In genomic region chr10:34087095-34087418, GRCh38 we compare ENCODE assay signal across 18 cellular contexts.
DNase-seq lines count a peak whose midpoint lies in the region; ATAC-seq, FAIRE-seq and TF ChIP-seq lines count a peak whose summit lies in the region.
"Had no signal": no experiment of that assay in that cellular context is flagged by ENCODE, and none has a peak within 500 bp of the region (broad histone marks: within the 10 kb centered on the region; RNA-seq: fewer than 3 reads in every experiment).

No MANE protein-coding gene starts in this region.

- H3K9me3 ChIP-seq in K562 (replicated peaks; ENCODE audit: control insufficient read depth, insufficient read depth, low read depth, low read length): no peaks in the 10 kb centered on the region
- no peaks in the 10 kb centered on the region for H3K9me3 ChIP-seq in H1 (ENCODE audit: insufficient read depth in 2 of 2, low read depth in 1 of 2, low read length in 1 of 2)
- H3K9me3 ChIP-seq in testis: no peaks in the 10 kb centered on the region
- no peaks in the 10 kb centered on the region for H3K9me3 ChIP-seq in T-helper 17 cell (ENCODE audit: control insufficient read depth, low read length, poor library complexity, severe bottlenecking)

- H3K9ac ChIP-seq in K562 (ENCODE audit: insufficient read depth in 1 of 2, low read depth in 2 of 2, low read length in 2 of 2): no peak overlapping the region
- H3K9ac ChIP-seq in H1 (replicated peaks in 1 of 4; ENCODE audit: extremely low read depth in 1 of 4, low read depth in 3 of 4, low read length in 3 of 4): no peak overlapping the region

- no peaks in the 10 kb centered on the region for H3K9me1 ChIP-seq in K562 (ENCODE audit: control insufficient read depth, insufficient read depth, low read length)

- intact Hi-C loops in K562 (cut with micrococcal nuclease) (no loop called here), testis (cut with DNase I; ENCODE audit: low total_unique reads) (no loop called here)

- H3K36me3 ChIP-seq in K562 (ENCODE audit: control insufficient read depth, insufficient read depth, low read length) (no peaks in the 10 kb centered on the region), H1 (ENCODE audit: control insufficient read depth in 2 of 4, insufficient read depth in 4 of 4, low read length in 3 of 4) (no peaks in the 10 kb centered on the region), testis (ENCODE audit: low read depth, missing control alignments) (no peaks in the 10 kb centered on the region)

- peak overlapping the region; percentile 62 for H4K8ac ChIP-seq in H1 (ENCODE audit: extremely low read depth, insufficient read depth, low read length)

- TF ChIP-seq CTCF in K562 (IDR thresholded peaks at IDR 0.05 in 2 of 3, conservative IDR thresholded peaks at IDR 0.05 in 1 of 3; ENCODE audit: insufficient read depth in 2 of 3, low read depth in 1 of 3, low read length in 3 of 3) (no peak), H1 (IDR thresholded peaks at IDR 0.05; ENCODE audit: control extremely low read depth in 1 of 3, insufficient read depth in 1 of 3, low read depth in 1 of 3, low read length in 3 of 3) (no peak), nephron progenitor cell (IDR thresholded peaks at IDR 0.05) (no peak), testis (IDR thresholded peaks at IDR 0.05) (no peak), omental fat pad (IDR thresholded peaks at IDR 0.05) (no peak)

- TF ChIP-seq POLR2A in K562 (conservative IDR thresholded peaks at IDR 0.05) (no peak), H1 (IDR thresholded peaks at IDR 0.05; ENCODE audit: control extremely low read depth in 1 of 2, low read depth in 2 of 2, low read length in 2 of 2) (no peak), testis (IDR thresholded peaks at IDR 0.05) (no peak)

- H3K27ac ChIP-seq in K562 (ENCODE audit: extremely low read depth, low read depth, low read length): no peak overlapping the region
- H3K27ac ChIP-seq in H1 (ENCODE audit: low read depth, low read length): no peak overlapping the region
- no peak overlapping the region for H3K27ac ChIP-seq in testis

- no peak overlapping the region for H2BK5ac ChIP-seq in H1 (ENCODE audit: low read depth, low read length)

- peaks cover 37% of the 10 kb centered on the region for H3K9me3 Mint-ChIP-seq in nephron progenitor cell

- H3K56ac ChIP-seq in H1 (replicated peaks; ENCODE audit: insufficient read length, low read depth, low read length): no peak overlapping the region

- H3K4me1 ChIP-seq in K562 (replicated peaks in 1 of 2; ENCODE audit: control insufficient read depth in 2 of 2, insufficient read depth in 2 of 2, low read length in 2 of 2): peaks cover 0 to 3% of the 10 kb centered on the region in 2 experiments; a peak in 1 of 5 replicates
- no peaks in the 10 kb centered on the region for H3K4me1 ChIP-seq in H1 (replicated peaks in 1 of 4; ENCODE audit: control insufficient read depth in 3 of 4, insufficient read depth in 4 of 4, low read length in 3 of 4)
- no peaks in the 10 kb centered on the region for H3K4me1 ChIP-seq in testis

- no peak overlapping the region for H3K14ac ChIP-seq in H1 (ENCODE audit: insufficient read length)

- no TSS peak for BruUV-seq in K562 (replicated peaks; lab: Mats Ljungman, UMichigan)

- H2BK120ac ChIP-seq in H1 (replicated peaks; ENCODE audit: low read depth, low read length): no peak overlapping the region

- TF ChIP-seq RAD21 in K562 (CRISPR knock-in tag; conservative IDR thresholded peaks at IDR 0.05 in 1 of 2, IDR thresholded peaks at IDR 0.05 in 1 of 2) (no peak), H1 (IDR thresholded peaks at IDR 0.05 in 1 of 2, conservative IDR thresholded peaks at IDR 0.05 in 1 of 2; ENCODE audit: low read depth in 2 of 2, low read length in 2 of 2) (no peak)

- H4K91ac ChIP-seq in H1 (replicated peaks; ENCODE audit: insufficient read length, low read length): no peak overlapping the region

- peak overlapping the region; percentile 71 for H3K27ac Mint-ChIP-seq in nephron progenitor cell
- no peak overlapping the region for H3K27ac Mint-ChIP-seq in T-helper 17 cell
- H3K27ac Mint-ChIP-seq: CD4-positive, alpha-beta memory T cell; H9 had no signal

- no peak overlapping the region for H3K4me3 ChIP-seq in K562
- H3K4me3 ChIP-seq in H1 (ENCODE audit: extremely low read depth in 1 of 4, insufficient read depth in 2 of 4, low read depth in 3 of 4, low read length in 4 of 4): no peak overlapping the region
- peak overlapping the region; percentile 7 to 24 for H3K4me3 ChIP-seq in testis

- H4K20me1 ChIP-seq in K562 (replicated peaks; ENCODE audit: control insufficient read depth, insufficient read depth, low read length) (no peaks in the 10 kb centered on the region), H1 (replicated peaks in 1 of 2; ENCODE audit: control insufficient read depth in 1 of 2, insufficient read depth in 2 of 2, low read length in 2 of 2) (no peaks in the 10 kb centered on the region)

- DNase-seq in K562 (ENCODE audit: extremely low read depth in 1 of 4, low spot score in 3 of 4) (no peak), H1 (ENCODE audit: low read depth in 1 of 2, low spot score in 2 of 2) (no peak), nephron progenitor cell (no peak), testis (no peak), nucleus accumbens (lab: John Stamatoyannopoulos, UW) (no peak), T-helper 17 cell (no peak), omental fat pad (ENCODE audit: low spot score) (no peak)
- DNase-seq: C1 segment of cervical spinal cord; Calu3; CD4-positive, alpha-beta memory T cell; COR-L47; DMS53; DMS79 treated with DMSO at 0.1 percent for 48 hours; GF-D8 had no signal

- H3K79me2 ChIP-seq in K562 (ENCODE audit: control insufficient read depth, insufficient read depth, low read length): no peaks in the 10 kb centered on the region
- no peaks in the 10 kb centered on the region for H3K79me2 ChIP-seq in H1 (ENCODE audit: control insufficient read depth in 1 of 2, insufficient read depth in 2 of 2, low read length in 2 of 2)

- H4K5ac ChIP-seq in H1 (ENCODE audit: insufficient read length, low read depth, low read length): no peak overlapping the region

- H3K36me3 Mint-ChIP-seq in nephron progenitor cell (ENCODE audit: low read depth): peaks cover 6% of the 10 kb centered on the region
- peaks cover 4% of the 10 kb centered on the region for H3K36me3 Mint-ChIP-seq in T-helper 17 cell (ENCODE audit: low read depth)
- H3K36me3 Mint-ChIP-seq: CD4-positive, alpha-beta memory T cell had no signal

- no peak overlapping the region for H3K4ac ChIP-seq in H1 (replicated peaks; ENCODE audit: insufficient read length, low read depth, low read length)

- H3K27me3 Mint-ChIP-seq in nephron progenitor cell (ENCODE audit: low read depth, poor library complexity) (peaks cover 14% of the 10 kb centered on the region), T-helper 17 cell (no peaks in the 10 kb centered on the region)

- TF ChIP-seq EP300 in K562 (IDR thresholded peaks at IDR 0.05; ENCODE audit: low read length) (no peak), H1 (IDR thresholded peaks at IDR 0.05; ENCODE audit: borderline replicate concordance in 1 of 2, low read depth in 2 of 2, low read length in 2 of 2) (no peak)

- H2AFZ ChIP-seq in K562 (ENCODE audit: low read depth, low read length): no peak overlapping the region
- H2AFZ ChIP-seq in H1 (ENCODE audit: low read length): 0 out of 2 replicates have a peak overlapping the region, but pooled peaks have one; percentile 58

- FAIRE-seq in K562 (lab: Jason Lieb, UNC) (no peak), H1 (lab: Jason Lieb, UNC) (no peak)
- FAIRE-seq: GM12891, GM18507 had no signal

- POLR2A ChIA-PET in K562 (lab: Yijun Ruan, JAX) (no interaction called here), H1 (lab: Charles Lee; ENCODE audit: partially characterized antibody) (no interaction called here)

- CTCF ChIA-PET in K562 (lab: Yijun Ruan, JAX; ENCODE audit: low intra/inter-chr PET ratio): no interaction called here
- CTCF ChIA-PET in H1 (lab: Charles Lee; ENCODE audit: partially characterized antibody): interaction anchor here (0.6 to 1.1 kb wide), 2 partner anchors 9 to 11 kb away, joined by 3 to 4 read pairs; no protein-coding TSS in a partner anchor

- ATAC-seq in K562 (no peak), T-helper 17 cell (no peak), omental fat pad (ENCODE audit: low FRiP score) (no peak)
- ATAC-seq: HCT116 had no signal

- H3K4me1 Mint-ChIP-seq in nephron progenitor cell: no peaks in the 10 kb centered on the region
- no peaks in the 10 kb centered on the region for H3K4me1 Mint-ChIP-seq in T-helper 17 cell
- H3K4me1 Mint-ChIP-seq: CD4-positive, alpha-beta memory T cell had no signal

- no peak overlapping the region for H3K4me2 ChIP-seq in K562 (ENCODE audit: insufficient read depth, low read length)
- H3K4me2 ChIP-seq in H1 (ENCODE audit: insufficient read depth in 1 of 2, low read depth in 2 of 2, low read length in 2 of 2): no peak overlapping the region

- H2BK12ac ChIP-seq in H1 (ENCODE audit: low read depth, low read length): no peak overlapping the region

- no peak overlapping the region for H2BK15ac ChIP-seq in H1 (ENCODE audit: low read length)

- no peak overlapping the region for H2AK5ac ChIP-seq in H1 (ENCODE audit: low read depth, low read length)

- H3K4me3 Mint-ChIP-seq in nephron progenitor cell: no peak overlapping the region
- H3K4me3 Mint-ChIP-seq in T-helper 17 cell: no peak overlapping the region
- H3K4me3 Mint-ChIP-seq: CD4-positive, alpha-beta memory T cell; H9 had no signal

- no peak overlapping the region for H3K23ac ChIP-seq in H1 (ENCODE audit: insufficient read length)

- H3K23me2 ChIP-seq in H1 (ENCODE audit: low read depth, low read length): peaks cover 2% of the 10 kb centered on the region; the same call in 1 of the 2 replicates

- 0% methylated on average over 2 of the region's 3 CpGs for whole genome bisulfite sequencing in K562 (ENCODE audit: insufficient coverage, low coverage, missing lambda C conversion rate)
- 87% methylated on average over 3 of the region's 3 CpGs; no CpG with 5 or more reads in 1 of the 2 experiments for WGBS in H1 (ENCODE audit: extremely low coverage in 1 of 2, insufficient coverage in 1 of 2, insufficient read length in 1 of 2, insufficient replicate concordance in 2 of 2, low coverage in 1 of 2, low lambda C conversion rate in 2 of 2, missing lambda C conversion rate in 1 of 2), 2 experiments
- 71 to 77% methylated on average over 2 to 3 of the region's 3 CpGs for WGBS in testis, 2 donors

- no peak overlapping the region; the same call in 1 of the 2 replicates for H3K18ac ChIP-seq in H1 (ENCODE audit: extremely low read depth, low read length)

- no peaks in the 10 kb centered on the region for H3K79me1 ChIP-seq in H1 (ENCODE audit: low read depth, low read length)

- H2BK20ac ChIP-seq in H1 (ENCODE audit: low read length): no peak overlapping the region

- in situ Hi-C loops in K562 (cut with MboI): no loop called here

- peaks cover 0 to 7% of the 10 kb centered on the region in 2 experiments; a peak in 3 of 5 replicates for H3K27me3 ChIP-seq in K562 (ENCODE audit: control insufficient read depth in 2 of 2, insufficient read depth in 2 of 2, low read length in 2 of 2)
- H3K27me3 ChIP-seq in H1 (replicated peaks in 1 of 4; ENCODE audit: control insufficient read depth in 3 of 4, extremely low read depth in 1 of 4, insufficient read depth in 3 of 4, low read length in 3 of 4): no peaks in the 10 kb centered on the region
- H3K27me3 ChIP-seq in testis: no peaks in the 10 kb centered on the region

TF ChIP-seq in K562, 482 proteins besides CTCF, POLR2A, EP300 and RAD21 (continues in another document):
- TF ChIP-seq PHF8 (IDR thresholded peaks at IDR 0.05; ENCODE audit: borderline replicate concordance, low read length): no peak

TF ChIP-seq in H1, 55 proteins besides CTCF, POLR2A, EP300 and RAD21 (continues in another document):
- TF ChIP-seq MAFK (IDR thresholded peaks at IDR 0.05; ENCODE audit: low read depth, low read length): no peak

Comparison
In these comparisons a context has a peak if more than half of its experiments do, and no peak if none do; other contexts are left out.
1. H3K4me3 ChIP-seq: peak in testis (2 of 2); none in K562 (single experiment) and H1 (0 of 4).
2. Of the 49 proteins assayed by ChIP-seq in both K562 and H1: peak only in K562: none; only in H1: KDM1A; in both: none; in neither: 48.